In the genomic region with DNA sequence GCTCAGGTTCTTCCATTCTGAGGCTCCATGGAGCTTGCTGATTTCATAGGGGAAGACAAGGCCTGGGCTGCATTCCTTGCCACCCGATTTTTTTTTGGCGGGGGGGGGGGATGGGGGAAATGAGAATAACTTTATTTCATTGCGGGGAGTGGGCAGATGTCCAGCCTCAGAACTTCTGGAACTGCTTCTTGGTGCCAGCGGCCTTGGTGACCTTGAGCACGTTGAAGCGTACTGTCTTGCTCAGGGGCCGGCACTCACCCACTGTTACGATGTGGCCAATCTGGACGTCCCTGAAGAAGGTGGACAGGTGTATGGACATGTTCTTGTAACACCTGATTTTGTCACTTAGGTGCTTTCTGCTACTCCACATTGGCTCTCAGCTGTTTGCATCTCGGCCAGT, we compare ENCODE assay signal across 18 cellular contexts. TPM values are rescaled to one million over a fixed set of nuclear protein-coding genes. Genes with fewer than 3 reads are reported as not detected.
DNase-seq lines count a peak whose midpoint lies in the region; ATAC-seq, FAIRE-seq and TF ChIP-seq lines count a peak whose summit lies in the region.
"Had no signal": no experiment of that assay in that cellular context is flagged by ENCODE, and none has a peak within 500 bp of the region (broad histone marks: within the 10 kb centered on the region; RNA-seq: fewer than 3 reads in every experiment).

No MANE protein-coding gene starts in this region.

- no peak for ATAC-seq in GM23338
- no peak for ATAC-seq in psoas muscle
- no peak for ATAC-seq in stimulated activated naive CD8-positive, alpha-beta T cell treated with anti-CD3 and anti-CD28 coated beads, Interleukin-15, amount 100 ng/mL, for 72 hours
- no peak for ATAC-seq in activated CD4-positive, CD25-positive, alpha-beta regulatory T cell treated with anti-CD3 and anti-CD28 coated beads, Interleukin-2, amount 50 U/mL, for 24 hours
- ATAC-seq: CD8-positive, alpha-beta T cell had no signal

- H3K27ac ChIP-seq in GM23338 (ENCODE audit: low read depth), result peak overlapping the region; percentile 75; the same call in 1 of the 2 replicates
- peak overlapping the region; percentile 79 for H3K27ac ChIP-seq in RWPE1
- H3K27ac ChIP-seq in H1 (ENCODE audit: low read depth, low read length), result no peak overlapping the region
- H3K27ac ChIP-seq in psoas muscle, result peak overlapping the region; percentile 87
- H3K27ac ChIP-seq: KMS-11 had no signal

- no peak overlapping the region for H4K91ac ChIP-seq in H1 (replicated peaks; ENCODE audit: insufficient read length, low read length)

- H3K36me3 Mint-ChIP-seq in GM23338 (ENCODE audit: low read depth), result peaks cover 22% of the 10 kb centered on the region

- H2AK5ac ChIP-seq in H1 (ENCODE audit: low read depth, low read length), result no peak overlapping the region

- peaks cover 4% of the 10 kb centered on the region for H3K27me3 Mint-ChIP-seq in GM23338 (ENCODE audit: insufficient read depth, low read depth, poor library complexity)
- H3K27me3 Mint-ChIP-seq in stimulated activated naive CD8-positive, alpha-beta T cell treated with anti-CD3 and anti-CD28 coated beads, Interleukin-15, amount 100 ng/mL, for 72 hours, result no peaks in the 10 kb centered on the region

- no peak overlapping the region for H3K4ac ChIP-seq in H1 (replicated peaks; ENCODE audit: insufficient read length, low read depth, low read length)

- H4K20me1 ChIP-seq in GM23338 (replicated peaks; ENCODE audit: insufficient read depth), result peaks cover 79% of the 10 kb centered on the region
- peaks cover 27 to 41% of the 10 kb centered on the region in 2 experiments for H4K20me1 ChIP-seq in H1 (replicated peaks in 1 of 2; ENCODE audit: control insufficient read depth in 1 of 2, insufficient read depth in 2 of 2, low read length in 2 of 2)

- H3K18ac ChIP-seq in H1 (ENCODE audit: extremely low read depth, low read length), result no peak overlapping the region; the same call in 1 of the 2 replicates

- no peak for FAIRE-seq in H1 (lab: Jason Lieb, UNC)
- FAIRE-seq: D721Med, G401.6 had no signal

- no peak overlapping the region for H4K5ac ChIP-seq in H1 (ENCODE audit: insufficient read length, low read depth, low read length)

- CTCF ChIA-PET in RWPE1 (lab: Yijun Ruan, JAX) (interaction anchor here (0.8 kb wide), 1 partner anchor 17 kb away, joined by 4 read pairs; a partner anchor contains a TSS), H1 (lab: Charles Lee; ENCODE audit: partially characterized antibody) (interaction anchor here (0.8 to 3.5 kb wide), 7 partner anchors 9 to 125 kb away, joined by 3 to 20 read pairs (median 5); a partner anchor contains a TSS)

- TF ChIP-seq CTCF in GM23338 (conservative IDR thresholded peaks at IDR 0.05; ENCODE audit: low read depth in 2 of 2), result no peak
- no peak for TF ChIP-seq CTCF in RWPE1 (conservative IDR thresholded peaks at IDR 0.05; ENCODE audit: low read depth)
- no peak for TF ChIP-seq CTCF in H1 (IDR thresholded peaks at IDR 0.05; ENCODE audit: control extremely low read depth in 1 of 3, insufficient read depth in 1 of 3, low read depth in 1 of 3, low read length in 3 of 3)
- no peak for TF ChIP-seq CTCF in psoas muscle (IDR thresholded peaks at IDR 0.05)

- TF ChIP-seq EP300 in H1 (IDR thresholded peaks at IDR 0.05; ENCODE audit: borderline replicate concordance in 1 of 2, low read depth in 2 of 2, low read length in 2 of 2), result no peak

- intact Hi-C loops in psoas muscle (cut with DNase I), result no loop called here

- H3K9ac ChIP-seq in H1 (replicated peaks in 1 of 4; ENCODE audit: extremely low read depth in 1 of 4, low read depth in 3 of 4, low read length in 3 of 4), result no peak overlapping the region
- H3K9ac ChIP-seq: KMS-11 had no signal

- no peak for TF ChIP-seq RAD21 in H1 (IDR thresholded peaks at IDR 0.05 in 1 of 2, conservative IDR thresholded peaks at IDR 0.05 in 1 of 2; ENCODE audit: low read depth in 2 of 2, low read length in 2 of 2)

- 92% methylated on average over 10 of the region's 10 CpGs; no CpG with 5 or more reads in 1 of the 2 experiments for WGBS in H1 (ENCODE audit: extremely low coverage in 1 of 2, insufficient coverage in 1 of 2, insufficient read length in 1 of 2, insufficient replicate concordance in 2 of 2, low coverage in 1 of 2, low lambda C conversion rate in 2 of 2, missing lambda C conversion rate in 1 of 2), 2 experiments
- WGBS in psoas muscle, 3 donors, result 40 to 44% (median 42%) methylated on average over 9 to 10 of the region's 10 CpGs

- H2BK12ac ChIP-seq in H1 (ENCODE audit: low read depth, low read length), result no peak overlapping the region; the same call in 1 of the 2 replicates

- H2AFZ ChIP-seq in GM23338 (no peak overlapping the region), H1 (ENCODE audit: low read length) (no peak overlapping the region)
- H2AFZ ChIP-seq: GM23248 had no signal

- H3K23ac ChIP-seq in H1 (ENCODE audit: insufficient read length), result no peak overlapping the region

- no peaks in the 10 kb centered on the region for H3K9me2 ChIP-seq in GM23338 (ENCODE audit: insufficient read depth)

- no peak overlapping the region for H2BK120ac ChIP-seq in H1 (replicated peaks; ENCODE audit: low read depth, low read length)

- H3K27ac Mint-ChIP-seq in GM23338, result peak overlapping the region; percentile 65
- H3K27ac Mint-ChIP-seq in stimulated activated naive CD8-positive, alpha-beta T cell treated with anti-CD3 and anti-CD28 coated beads, Interleukin-15, amount 100 ng/mL, for 72 hours, result no peak overlapping the region
- H3K27ac Mint-ChIP-seq: CD8-positive, alpha-beta T cell had no signal

- H3K9me3 Mint-ChIP-seq in GM23338, result no peaks in the 10 kb centered on the region
- H3K9me3 Mint-ChIP-seq in stimulated activated naive CD8-positive, alpha-beta T cell treated with anti-CD3 and anti-CD28 coated beads, Interleukin-15, amount 100 ng/mL, for 72 hours, result no peaks in the 10 kb centered on the region
- H3K9me3 Mint-ChIP-seq: CD8-positive, alpha-beta T cell had no signal

- H3K4me1 ChIP-seq in GM23338 (ENCODE audit: insufficient read depth) (peaks cover 18% of the 10 kb centered on the region), H1 (replicated peaks in 1 of 4; ENCODE audit: control insufficient read depth in 3 of 4, insufficient read depth in 4 of 4, low read length in 3 of 4) (peaks cover 8 to 15% (median 13%) of the 10 kb centered on the region in 4 experiments), psoas muscle (peaks cover 61% of the 10 kb centered on the region)

- no peak overlapping the region for H2BK5ac ChIP-seq in H1 (ENCODE audit: low read depth, low read length)

- H3K14ac ChIP-seq in H1 (ENCODE audit: insufficient read length), result no peak overlapping the region

- no peak overlapping the region for H3K56ac ChIP-seq in H1 (replicated peaks; ENCODE audit: insufficient read length, low read depth, low read length)

- H3F3A ChIP-seq in GM23338 (replicated peaks; ENCODE audit: low read depth), result no peaks in the 10 kb centered on the region; the same call in 1 of the 2 replicates

- no peak overlapping the region for H2BK15ac ChIP-seq in H1 (ENCODE audit: low read length)

- no peak overlapping the region for H3K4me2 ChIP-seq in GM23338
- no peak overlapping the region; a peak in 1 of 4 replicates for H3K4me2 ChIP-seq in H1 (ENCODE audit: insufficient read depth in 1 of 2, low read depth in 2 of 2, low read length in 2 of 2)
- H3K4me2 ChIP-seq: KMS-11 had no signal

- H3K23me2 ChIP-seq in H1 (ENCODE audit: low read depth, low read length), result no peaks in the 10 kb centered on the region

- DNase-seq in GM23338 (ENCODE audit: low spot score) (no peak), RWPE1 (ENCODE audit: low spot score) (no peak), H1 (ENCODE audit: low read depth in 1 of 2, low spot score in 2 of 2) (no peak), psoas muscle (peak in 1 of 2 donors; percentile 49), foreskin melanocyte (no peak)
- DNase-seq in stimulated activated naive CD8-positive, alpha-beta T cell treated with anti-CD3 and anti-CD28 coated beads, Interleukin-15, amount 100 ng/mL, for 72 hours, result no peak
- DNase-seq: CD8-positive, alpha-beta T cell; DMS79 treated with DMSO at 0.1 percent for 48 hours; GM23248; NCI-H1105 treated with DMSO at 0.1 percent for 48 hours; NCI-H187; NCI-H446 treated with DMSO at 0.1 percent for 48 hours; NCI-H748 treated with DMSO at 0.1 percent for 48 hours; SHP77 had no signal

- H3K4me3 ChIP-seq in GM23338, result no peak overlapping the region
- no peak overlapping the region for H3K4me3 ChIP-seq in H1 (ENCODE audit: extremely low read depth in 1 of 4, insufficient read depth in 2 of 4, low read depth in 3 of 4, low read length in 4 of 4)
- no peak overlapping the region for H3K4me3 ChIP-seq in psoas muscle
- H3K4me3 ChIP-seq: GM23248 had no signal

- no peaks in the 10 kb centered on the region for H3K36me3 ChIP-seq in GM23338 (ENCODE audit: insufficient read depth)
- peaks cover 0 to 7% (median 3%) of the 10 kb centered on the region in 4 experiments; a peak in 4 of 8 replicates for H3K36me3 ChIP-seq in H1 (ENCODE audit: control insufficient read depth in 2 of 4, insufficient read depth in 4 of 4, low read length in 3 of 4)
- H3K36me3 ChIP-seq in psoas muscle (ENCODE audit: insufficient read depth in 1 of 2, low read depth in 1 of 2), result peaks cover 0 to 22% of the 10 kb centered on the region in 2 donors

- peaks cover 27% of the 10 kb centered on the region for H3K79me1 ChIP-seq in H1 (ENCODE audit: low read depth, low read length)

- POLR2A ChIA-PET in RWPE1 (lab: Yijun Ruan, JAX; ENCODE audit: low non-redundant PET), result no interaction called here
- POLR2A ChIA-PET in H1 (lab: Charles Lee; ENCODE audit: partially characterized antibody), result interaction anchor here (0.7 to 2.9 kb wide), 7 partner anchors 8 to 196 kb away, joined by 3 to 27 read pairs (median 4); a partner anchor contains a TSS

- H2BK20ac ChIP-seq in H1 (ENCODE audit: low read length), result 0 out of 2 replicates have a peak overlapping the region, but pooled peaks have one; percentile 61

- no peaks in the 10 kb centered on the region for H3K27me3 ChIP-seq in GM23338 (ENCODE audit: insufficient read depth)
- H3K27me3 ChIP-seq in H1 (replicated peaks in 1 of 4; ENCODE audit: control insufficient read depth in 3 of 4, extremely low read depth in 1 of 4, insufficient read depth in 3 of 4, low read length in 3 of 4), result no peaks in the 10 kb centered on the region
- H3K27me3 ChIP-seq in psoas muscle (ENCODE audit: insufficient read depth in 3 of 3, low read length in 2 of 3), result no peaks in the 10 kb centered on the region

- no peak overlapping the region for H3K4me3 Mint-ChIP-seq in GM23338
- no peak overlapping the region for H3K4me3 Mint-ChIP-seq in stimulated activated naive CD8-positive, alpha-beta T cell treated with anti-CD3 and anti-CD28 coated beads, Interleukin-15, amount 100 ng/mL, for 72 hours
- H3K4me3 Mint-ChIP-seq: CD8-positive, alpha-beta T cell had no signal

- no peak overlapping the region for H4K8ac ChIP-seq in H1 (ENCODE audit: extremely low read depth, insufficient read depth, low read length)

- H3K79me2 ChIP-seq in GM23338 (replicated peaks; ENCODE audit: insufficient read depth) (peaks cover 100% of the 10 kb centered on the region), H1 (ENCODE audit: control insufficient read depth in 1 of 2, insufficient read depth in 2 of 2, low read length in 2 of 2) (peaks cover 39 to 94% of the 10 kb centered on the region in 2 experiments)

- H3K9me3 ChIP-seq in H1 (ENCODE audit: insufficient read depth in 2 of 2, low read depth in 1 of 2, low read length in 1 of 2) (no peaks in the 10 kb centered on the region), psoas muscle (no peaks in the 10 kb centered on the region)

- TF ChIP-seq POLR2A in H1 (IDR thresholded peaks at IDR 0.05; ENCODE audit: control extremely low read depth in 1 of 2, low read depth in 2 of 2, low read length in 2 of 2), result no peak

- peaks cover 34% of the 10 kb centered on the region for H3K4me1 Mint-ChIP-seq in GM23338
- peaks cover 39% of the 10 kb centered on the region for H3K4me1 Mint-ChIP-seq in stimulated activated naive CD8-positive, alpha-beta T cell treated with anti-CD3 and anti-CD28 coated beads, Interleukin-15, amount 100 ng/mL, for 72 hours

RNA-seq across cellular contexts. Expression of a gene that starts 8.3 kb away (rescaled TPM):
- total RNA-seq in GM23338 (2014; rRNA removed; shearing (Covaris generic)), result 31.8 and 55.4 TPM in 2 replicates
- polyA plus RNA-seq in GM23338 (2016; fragmentation: Nextera tagmentation; extraction: Ambion mirVana), result 59.2 and 63.8 TPM in 2 replicates
- 42.2 and 42.4 TPM in 2 replicates for total RNA-seq in H1 (2021; fragmentation: NEBNext Ultra II Directional; extraction: Animal tissue kit (Norgen Biotek cat#: 25700))
- 53.4 and 82.7 TPM in 2 replicates for polyA plus RNA-seq in H1 (2011; rRNA removed)
- polyA plus RNA-seq in H1 (2011; cell fraction: cytosol; rRNA removed), result 82.3 TPM
- polyA plus RNA-seq in H1 (2011; cell fraction: nucleus; rRNA removed), result 415 TPM
- 38.1 to 58.6 TPM (median 58.5 TPM) in 4 replicates for polyA plus RNA-seq in H1 (2012, experiment 1 of 2)
- 39.5 TPM for polyA plus RNA-seq in H1 (2012, experiment 2 of 2)
- 41.5 TPM for polyA plus RNA-seq in H1 (2013, experiment 1 of 2)
- polyA plus RNA-seq in H1 (2013, experiment 2 of 2), result 34.8 TPM
- 22.9 and 26.2 TPM in 2 replicates for polyA minus RNA-seq in H1 (2011; rRNA and poly(A)+ RNA removed)
- 18.9 TPM for polyA minus RNA-seq in H1 (2011; cell fraction: cytosol; rRNA and poly(A)+ RNA removed)
- 50.5 TPM for polyA minus RNA-seq in H1 (2011; cell fraction: nucleus; rRNA and poly(A)+ RNA removed)
- 10 to 100 TPM; 17.2 to 26.4 (median 19.2) TPM for total RNA-seq in psoas muscle
- 10 to 100 TPM; 13.8 to 19.9 (median 19.9) TPM for polyA plus RNA-seq in psoas muscle

RNA-seq across cellular contexts. Expression of a gene that starts 9.1 kb away (rescaled TPM):
- 158 and 321 TPM in 2 replicates for total RNA-seq in GM23338 (2014; rRNA removed; shearing (Covaris generic))
- polyA plus RNA-seq in GM23338 (2016; fragmentation: Nextera tagmentation; extraction: Ambion mirVana) (373 and 391 TPM in 2 replicates), H1 (2011; rRNA removed) (377 and 382 TPM in 2 replicates), psoas muscle (100 to 1,000 TPM; 129 to 170 (median 134) TPM)
- 219 and 229 TPM in 2 replicates for total RNA-seq in H1 (2021; fragmentation: NEBNext Ultra II Directional; extraction: Animal tissue kit (Norgen Biotek cat#: 25700))
- polyA plus RNA-seq in H1 (2011; cell fraction: cytosol; rRNA removed), result 322 TPM
- 256 TPM for polyA plus RNA-seq in H1 (2011; cell fraction: nucleus; rRNA removed)
- 285 to 353 TPM (median 329 TPM) in 4 replicates for polyA plus RNA-seq in H1 (2012, experiment 1 of 2)
- 190 TPM for polyA plus RNA-seq in H1 (2012, experiment 2 of 2)
- polyA plus RNA-seq in H1 (2013, experiment 1 of 2), result 335 TPM
- polyA plus RNA-seq in H1 (2013, experiment 2 of 2), result 317 TPM
- 306 and 380 TPM in 2 replicates for polyA minus RNA-seq in H1 (2011; rRNA and poly(A)+ RNA removed)
- polyA minus RNA-seq in H1 (2011; cell fraction: cytosol; rRNA and poly(A)+ RNA removed), result 201 TPM
- 150 TPM for polyA minus RNA-seq in H1 (2011; cell fraction: nucleus; rRNA and poly(A)+ RNA removed)
- total RNA-seq in psoas muscle, result 100 to 1,000 TPM in 2 of 4 donors, 10 to 100 TPM in 2; 77.4 to 104 (median 96.8) TPM

RNA-seq across cellular contexts. Expression of a gene that starts 13.7 kb away (rescaled TPM):
- 102 and 115 TPM in 2 replicates for total RNA-seq in GM23338 (2014; rRNA removed; shearing (Covaris generic))
- polyA plus RNA-seq in GM23338 (2016; fragmentation: Nextera tagmentation; extraction: Ambion mirVana) (37.3 and 39.5 TPM in 2 replicates), H1 (2011; rRNA removed) (50.8 and 61.7 TPM in 2 replicates), psoas muscle (10 to 100 TPM; 31.9 to 78.6 (median 35.0) TPM)
- 54.8 and 56.4 TPM in 2 replicates for total RNA-seq in H1 (2021; fragmentation: NEBNext Ultra II Directional; extraction: Animal tissue kit (Norgen Biotek cat#: 25700))
- polyA plus RNA-seq in H1 (2011; cell fraction: cytosol; rRNA removed), result 65.6 TPM
- polyA plus RNA-seq in H1 (2011; cell fraction: nucleus; rRNA removed), result 43.6 TPM
- 39.6 to 44.1 TPM (median 43.1 TPM) in 4 replicates for polyA plus RNA-seq in H1 (2012, experiment 1 of 2)
- polyA plus RNA-seq in H1 (2012, experiment 2 of 2), result 43.8 TPM
- polyA plus RNA-seq in H1 (2013, experiment 1 of 2), result 28.0 TPM
- 28.8 TPM for polyA plus RNA-seq in H1 (2013, experiment 2 of 2)
- polyA minus RNA-seq in H1 (2011; rRNA and poly(A)+ RNA removed), result 28.1 and 32.3 TPM in 2 replicates
- polyA minus RNA-seq in H1 (2011; cell fraction: cytosol; rRNA and poly(A)+ RNA removed), result 32.9 TPM
- 19.9 TPM for polyA minus RNA-seq in H1 (2011; cell fraction: nucleus; rRNA and poly(A)+ RNA removed)
- 10 to 100 TPM; 30.2 to 37.8 (median 35.0) TPM for total RNA-seq in psoas muscle

RNA-seq across cellular contexts. Expression of a gene that starts 17.1 kb away (rescaled TPM):
- 74.2 and 98.5 TPM in 2 replicates for total RNA-seq in GM23338 (2014; rRNA removed; shearing (Covaris generic))
- polyA plus RNA-seq in GM23338 (2016; fragmentation: Nextera tagmentation; extraction: Ambion mirVana) (34.8 and 39.6 TPM in 2 replicates), H1 (2011; rRNA removed) (58.5 and 84.4 TPM in 2 replicates), psoas muscle (10 to 100 TPM; 21.1 to 32.2 (median 23.8) TPM)
- 72.7 and 73.4 TPM in 2 replicates for total RNA-seq in H1 (2021; fragmentation: NEBNext Ultra II Directional; extraction: Animal tissue kit (Norgen Biotek cat#: 25700))
- 57.7 TPM for polyA plus RNA-seq in H1 (2011; cell fraction: cytosol; rRNA removed)
- polyA plus RNA-seq in H1 (2011; cell fraction: nucleus; rRNA removed), result 359 TPM
- 59.7 to 78.8 TPM (median 67.7 TPM) in 4 replicates for polyA plus RNA-seq in H1 (2012, experiment 1 of 2)
- polyA plus RNA-seq in H1 (2012, experiment 2 of 2), result 44.4 TPM
- 37.5 TPM for polyA plus RNA-seq in H1 (2013, experiment 1 of 2)
- 37.5 TPM for polyA plus RNA-seq in H1 (2013, experiment 2 of 2)
- polyA minus RNA-seq in H1 (2011; rRNA and poly(A)+ RNA removed), result 67.8 and 99.2 TPM in 2 replicates
- polyA minus RNA-seq in H1 (2011; cell fraction: cytosol; rRNA and poly(A)+ RNA removed), result 60.8 TPM
- polyA minus RNA-seq in H1 (2011; cell fraction: nucleus; rRNA and poly(A)+ RNA removed), result 60.0 TPM
- total RNA-seq in psoas muscle, result 10 to 100 TPM; 33.8 to 52.1 (median 42.1) TPM

RNA-seq across cellular contexts. Expression of a gene that starts 28.9 kb away (rescaled TPM):
- 13.8 and 14.0 TPM in 2 replicates for total RNA-seq in GM23338 (2014; rRNA removed; shearing (Covaris generic))
- polyA plus RNA-seq in GM23338 (2016; fragmentation: Nextera tagmentation; extraction: Ambion mirVana) (26.1 and 33.8 TPM in 2 replicates), H1 (2011; rRNA removed) (35.2 and 49.3 TPM in 2 replicates), psoas muscle (under 1 TPM; 0.23 to 0.38 (median 0.37) TPM)
- total RNA-seq in H1 (2021; fragmentation: NEBNext Ultra II Directional; extraction: Animal tissue kit (Norgen Biotek cat#: 25700)), result 4.1 and 4.9 TPM in 2 replicates
- 17.6 TPM for polyA plus RNA-seq in H1 (2011; cell fraction: cytosol; rRNA removed)
- 14.2 TPM for polyA plus RNA-seq in H1 (2011; cell fraction: nucleus; rRNA removed)
- polyA plus RNA-seq in H1 (2012, experiment 1 of 2), result 3.5 to 5.9 TPM (median 4.8 TPM) in 4 replicates
- 11.2 TPM for polyA plus RNA-seq in H1 (2012, experiment 2 of 2)
- 10.1 TPM for polyA plus RNA-seq in H1 (2013, experiment 1 of 2)
- polyA plus RNA-seq in H1 (2013, experiment 2 of 2), result 11.0 TPM
- 0.93 and 1.3 TPM in 2 replicates for polyA minus RNA-seq in H1 (2011; rRNA and poly(A)+ RNA removed)
- 5.9 TPM for polyA minus RNA-seq in H1 (2011; cell fraction: cytosol; rRNA and poly(A)+ RNA removed)
- polyA minus RNA-seq in H1 (2011; cell fraction: nucleus; rRNA and poly(A)+ RNA removed), result 2.7 TPM
- total RNA-seq in psoas muscle, result 1 to 10 TPM in 1 of 4 donors, under 1 TPM in 1, not detected in 2; 0.77 to 1.1 TPM
- total RNA-seq: GM23248 had no signal
- polyA plus RNA-seq: GM23248 had no signal
